ENCODE assay signal across 32 cellular contexts in the genomic region with DNA sequence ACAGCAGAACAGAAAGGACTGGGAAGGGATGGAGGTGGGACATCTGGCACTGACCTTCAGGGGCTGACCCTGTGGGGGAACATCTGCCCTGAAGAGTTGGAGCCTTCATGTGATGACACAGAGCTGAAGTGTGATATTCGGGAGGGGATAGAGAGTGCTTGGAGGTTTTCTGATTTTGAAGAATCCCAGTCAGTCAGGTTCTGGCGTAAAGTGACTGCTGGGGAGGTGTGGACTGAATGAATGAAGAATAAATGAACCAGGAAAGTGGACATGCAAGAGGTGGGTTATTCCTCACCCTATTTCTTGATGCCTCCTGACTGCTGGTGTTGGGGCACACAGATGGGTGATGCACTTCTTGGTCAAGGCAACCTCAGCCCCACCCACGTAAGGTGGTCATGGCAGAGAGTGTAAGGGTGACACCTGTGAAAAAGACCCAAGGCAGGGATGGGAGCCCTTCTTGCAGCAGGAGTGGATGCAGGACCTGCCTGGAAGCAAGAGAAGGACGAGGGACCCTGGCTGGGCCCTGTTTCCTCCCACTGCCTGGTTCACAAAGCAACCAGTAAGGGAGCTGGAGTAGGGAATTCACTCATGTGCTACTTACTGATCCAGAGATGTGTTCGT.
"Had no signal": no experiment of that assay in that cellular context is flagged by ENCODE, and none has a peak within 500 bp of the region (broad histone marks: within the 10 kb centered on the region; RNA-seq: fewer than 3 reads in every experiment).

No MANE protein-coding gene starts in this region.

- H3K4me3 Mint-ChIP-seq: activated CD4-positive, alpha-beta T cell treated with anti-CD3 and anti-CD28 coated beads, Interleukin-2, amount 10 ng/mL, durations not matched to agents 7 days and 5 days; activated CD8-positive, alpha-beta T cell treated with anti-CD3 and anti-CD28 coated beads for 36 hours; dendritic cell treated with granulocyte-macrophage colony-stimulating factor and Interleukin-4, amounts not matched to agents 40 ng/mL and 50 ng/mL, for 4 days; endodermal cell; nephron; T-helper 1 cell treated with Interleukin-12 subunit alpha and Interleukin-12 subunit beta and Interleukin-4 antibody, amounts not matched to agents 30 μg/mL and 1 μg/mL, for 36 hours had no signal

- H3K27me3 Mint-ChIP-seq: activated CD4-positive, alpha-beta T cell treated with anti-CD3 and anti-CD28 coated beads, Interleukin-2, amount 10 ng/mL, durations not matched to agents 7 days and 5 days; activated CD8-positive, alpha-beta T cell treated with anti-CD3 and anti-CD28 coated beads for 36 hours had no signal

- H3K4me1 ChIP-seq: breast epithelium, esophagus squamous epithelium, left lung, lower lobe of right lung, prostate gland, testis, transverse colon had no signal

- H3K27ac Mint-ChIP-seq: activated CD4-positive, alpha-beta T cell treated with anti-CD3 and anti-CD28 coated beads, Interleukin-2, amount 10 ng/mL, durations not matched to agents 7 days and 5 days; activated CD8-positive, alpha-beta T cell treated with anti-CD3 and anti-CD28 coated beads for 36 hours; dendritic cell treated with granulocyte-macrophage colony-stimulating factor and Interleukin-4, amounts not matched to agents 40 ng/mL and 50 ng/mL, for 4 days; endodermal cell; nephron; T-helper 1 cell treated with Interleukin-12 subunit alpha and Interleukin-12 subunit beta and Interleukin-4 antibody, amounts not matched to agents 30 μg/mL and 1 μg/mL, for 36 hours had no signal

- H3K27me3 ChIP-seq: breast epithelium, esophagus squamous epithelium, heart right ventricle, left lung, ovary, sigmoid colon, testis, transverse colon had no signal

- DNase-seq: activated CD4-positive, alpha-beta T cell treated with anti-CD3 and anti-CD28 coated beads, Interleukin-2, amount 10 ng/mL, durations not matched to agents 7 days and 5 days; activated CD8-positive, alpha-beta T cell treated with anti-CD3 and anti-CD28 coated beads for 36 hours; activated effector memory CD4-positive, alpha-beta T cell treated with Interleukin-2 at 50 U/mL for 16 hours; activated naive CD4-positive, alpha-beta T cell treated with Interleukin-2 at 50 U/mL for 16 hours; activated T-cell treated with anti-CD3 and anti-CD28 coated beads, Interleukin-2, amount 50 U/mL, for 48 hours; central memory CD4-positive, alpha-beta T cell; endodermal cell; esophagus squamous epithelium; heart right ventricle; kidney glomerular epithelial cell; left lung; lower lobe of right lung; mucosa of descending colon; ovary; retina; sigmoid colon; small intestine; stimulated activated CD4-positive, alpha-beta T cell treated with anti-CD3 and anti-CD28 coated beads, Interleukin-1b, Interleukin-23, amount 100 ng/mL, for 48 hours; stimulated activated CD4-positive, alpha-beta T cell treated with anti-CD3 and anti-CD28 coated beads, Interleukin-4, amount 100 ng/mL, for 4 hours; stimulated activated CD8-positive, alpha-beta memory T cell treated with anti-CD3 and anti-CD28 coated beads, Interleukin-4, amount 100 ng/mL, for 48 hours; stimulated activated naive CD4-positive, alpha-beta T cell; SW 1271; T-helper 9 cell; testis; transverse colon had no signal

- H3K27ac ChIP-seq: breast epithelium, esophagus squamous epithelium, heart right ventricle, left lung, lower lobe of right lung, neutrophil, ovary, prostate gland, sigmoid colon, testis, transverse colon, VCaP had no signal

- H3K4me1 Mint-ChIP-seq: activated CD4-positive, alpha-beta T cell treated with anti-CD3 and anti-CD28 coated beads, Interleukin-2, amount 10 ng/mL, durations not matched to agents 7 days and 5 days; endodermal cell; nephron had no signal

- H3K4me3 ChIP-seq: breast epithelium, esophagus squamous epithelium, heart right ventricle, left lung, lower lobe of right lung, mucosa of descending colon, ovary, prostate gland, sigmoid colon, testis, transverse colon had no signal

- H3K9me3 Mint-ChIP-seq: activated CD4-positive, alpha-beta T cell treated with anti-CD3 and anti-CD28 coated beads, Interleukin-2, amount 10 ng/mL, durations not matched to agents 7 days and 5 days; activated CD8-positive, alpha-beta T cell treated with anti-CD3 and anti-CD28 coated beads for 36 hours; endodermal cell; T-helper 1 cell treated with Interleukin-12 subunit alpha and Interleukin-12 subunit beta and Interleukin-4 antibody, amounts not matched to agents 30 μg/mL and 1 μg/mL, for 36 hours had no signal

- H3K9me3 ChIP-seq: breast epithelium, esophagus squamous epithelium, left lung, lower lobe of right lung, mucosa of descending colon, neutrophil, ovary, prostate gland, sigmoid colon, testis, transverse colon had no signal

- H3K36me3 ChIP-seq: breast epithelium, ovary had no signal

- ATAC-seq: activated CD8-positive, alpha-beta T cell treated with anti-CD3 and anti-CD28 coated beads for 36 hours; heart right ventricle; left lung; lower lobe of right lung; mucosa of descending colon had no signal
